Comparison of ENCODE assay signal across 32 cellular contexts in the genomic region with DNA sequence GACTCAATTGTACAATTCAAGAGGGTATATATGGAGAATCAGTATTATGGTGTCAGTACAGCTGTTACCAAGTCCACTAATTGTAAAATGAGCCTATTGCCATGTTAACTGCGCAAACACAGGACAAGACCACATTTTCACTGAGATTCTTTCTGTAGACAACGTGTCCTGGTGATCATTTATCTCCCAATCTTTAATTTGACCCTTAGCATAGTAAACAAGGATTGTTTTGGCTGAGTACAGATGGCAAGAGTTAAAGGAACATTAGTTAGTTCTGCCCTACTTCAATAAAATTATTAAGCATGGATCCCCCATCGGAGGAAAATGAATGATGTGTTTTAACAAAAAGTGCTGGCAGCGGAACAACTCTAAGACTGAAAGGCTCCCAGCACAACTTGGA. TPM values are rescaled to one million over a fixed set of nuclear protein-coding genes. Genes with fewer than 3 reads are reported as not detected.
"Had no signal": no experiment of that assay in that cellular context is flagged by ENCODE, and none has a peak within 500 bp of the region (broad histone marks: within the 10 kb centered on the region; RNA-seq: fewer than 3 reads in every experiment).

No MANE protein-coding gene starts in this region.

- H3K27me3 ChIP-seq: colonic mucosa, esophagus squamous epithelium, gastrocnemius medialis, heart right ventricle had no signal

- H3K36me3 ChIP-seq: colonic mucosa, esophagus squamous epithelium, gastrocnemius medialis, heart right ventricle, left ventricle myocardium inferior, lower lobe of right lung had no signal

- DNase-seq: colonic mucosa; cortex of kidney; effector CD8-positive, alpha-beta T cell; effector memory CD8-positive, alpha-beta T cell; endodermal cell; erythroblast; esophagus squamous epithelium; foreskin fibroblast; foreskin melanocyte; gastrocnemius medialis; glutamatergic neuron; head of caudate nucleus; heart right ventricle; hippocampal formation; left cardiac atrium; left ventricle myocardium inferior; lower lobe of right lung; mesenchymal stem cell; mucosa of descending colon; naive B cell had no signal

- FAIRE-seq: endometrium, islet of Langerhans, keratinocyte had no signal

- H3K4me1 ChIP-seq: colonic mucosa, esophagus squamous epithelium, gastrocnemius medialis, heart right ventricle, left ventricle myocardium inferior, lower lobe of right lung had no signal

- ATAC-seq: effector memory CD8-positive, alpha-beta T cell; esophagus mucosa; gastrocnemius medialis; heart right ventricle; left cardiac atrium; lower lobe of right lung; mucosa of descending colon had no signal

- H3K4me3 ChIP-seq: colonic mucosa, esophagus squamous epithelium, gastrocnemius medialis, heart right ventricle, left ventricle myocardium inferior, lower lobe of right lung, mucosa of descending colon had no signal

- H3K27ac ChIP-seq: colonic mucosa, epithelial cell of prostate, esophagus squamous epithelium, gastrocnemius medialis, heart right ventricle, left ventricle myocardium inferior, lower lobe of right lung had no signal

- H3K9me3 ChIP-seq: colonic mucosa, esophagus squamous epithelium, gastrocnemius medialis, left ventricle myocardium inferior, lower lobe of right lung, mucosa of descending colon had no signal

RNA-seq across cellular contexts. Expression of gene SLC15A5, which starts 36.1 kb away (rescaled TPM):
- total RNA-seq: colonic mucosa, dermis microvascular lymphatic vessel endothelial cell, endodermal cell, esophagus mucosa, esophagus squamous epithelium, gastrocnemius medialis, glomerular endothelial cell, heart right ventricle, kidney epithelial cell, left cardiac atrium, left ventricle myocardium inferior, lower leg skin, lower lobe of right lung, lung microvascular endothelial cell, mesothelial cell of epicardium, mucosa of descending colon, myocyte had no signal
- polyA plus RNA-seq: heart right ventricle, keratinocyte had no signal
